16 cellular contexts compared by ENCODE assay signal in the genomic region with DNA sequence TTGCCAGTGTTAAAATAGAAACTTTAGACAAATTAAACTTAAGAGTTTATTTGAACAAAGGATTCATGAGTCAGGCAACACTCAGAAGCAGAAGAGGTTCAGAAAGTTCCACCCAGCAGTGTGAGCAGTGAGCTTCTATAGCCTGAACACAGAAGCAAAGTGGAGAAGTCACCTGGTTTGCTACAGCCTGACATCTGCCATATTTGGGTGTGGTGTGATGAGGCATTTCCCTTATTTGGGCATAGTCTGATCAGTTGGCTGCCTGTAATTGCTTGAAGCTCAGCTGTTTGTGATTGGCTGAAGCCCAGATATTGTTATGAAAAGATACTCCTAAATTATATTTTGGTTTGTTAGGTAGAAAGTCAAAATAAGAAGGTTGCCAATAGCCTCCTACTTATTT. TPM values are rescaled to one million over a fixed set of nuclear protein-coding genes. Genes with fewer than 3 reads are reported as not detected.
"Had no signal": no experiment of that assay in that cellular context is flagged by ENCODE, and none has a peak within 500 bp of the region (broad histone marks: within the 10 kb centered on the region; RNA-seq: fewer than 3 reads in every experiment).

No MANE protein-coding gene starts in this region.

- H3K4me1 ChIP-seq: suprapubic skin, upper lobe of right lung had no signal

- H3K4me3 ChIP-seq: suprapubic skin, upper lobe of right lung had no signal

- H3K27me3 ChIP-seq: suprapubic skin, upper lobe of right lung had no signal

- H3K9me3 ChIP-seq: suprapubic skin, upper lobe of right lung had no signal

- H3K27ac ChIP-seq: suprapubic skin, upper lobe of right lung had no signal

- ATAC-seq: activated CD4-positive, CD25-positive, alpha-beta regulatory T cell treated with anti-CD3 and anti-CD28 coated beads, Interleukin-2, amount 50 U/mL, for 24 hours; stimulated activated naive CD8-positive, alpha-beta T cell treated with anti-CD3 and anti-CD28 coated beads, Interleukin-15, Interleukin-2, amounts not matched to agents 100 U/mL and 50 U/mL, for 24 hours; upper lobe of right lung had no signal

- DNase-seq: activated naive CD4-positive, alpha-beta T cell treated with anti-CD3 and anti-CD28 coated beads, Interleukin-2, amount 50 U/mL, for 16 hours; activated T-cell treated with anti-CD3 and anti-CD28 coated beads, Interleukin-2, amount 50 U/mL, for 1 hour; effector memory CD4-positive, alpha-beta T cell; hippocampal formation; stimulated activated CD4-positive, alpha-beta T cell treated with anti-CD3 and anti-CD28 coated beads, Interleukin-12 subunit alpha, Interleukin-12 subunit beta, amount 100 ng/mL, for 4 hours; stimulated activated CD4-positive, alpha-beta T cell treated with anti-CD3 and anti-CD28 coated beads, Interleukin-2, amount 100 ng/mL, for 48 hours; stimulated activated CD8-positive, alpha-beta memory T cell treated with anti-CD3 and anti-CD28 coated beads, Interleukin-4, amount 100 ng/mL, for 48 hours; stimulated activated naive CD8-positive, alpha-beta T cell treated with anti-CD3 and anti-CD28 coated beads, Interleukin-15, Interleukin-2, amounts not matched to agents 100 U/mL and 50 U/mL, for 24 hours; upper lobe of right lung had no signal

- H3K36me3 ChIP-seq: suprapubic skin, upper lobe of right lung had no signal

RNA-seq across cellular contexts. Expression of a gene that starts 39.1 kb away (rescaled TPM):
- total RNA-seq: epithelial cell of proximal tubule, glomerular endothelial cell, mesenteric fat pad, osteocyte, pulmonary artery endothelial cell had no signal
